Comparison of ENCODE assay signal across 9 cellular contexts in the genomic region with DNA sequence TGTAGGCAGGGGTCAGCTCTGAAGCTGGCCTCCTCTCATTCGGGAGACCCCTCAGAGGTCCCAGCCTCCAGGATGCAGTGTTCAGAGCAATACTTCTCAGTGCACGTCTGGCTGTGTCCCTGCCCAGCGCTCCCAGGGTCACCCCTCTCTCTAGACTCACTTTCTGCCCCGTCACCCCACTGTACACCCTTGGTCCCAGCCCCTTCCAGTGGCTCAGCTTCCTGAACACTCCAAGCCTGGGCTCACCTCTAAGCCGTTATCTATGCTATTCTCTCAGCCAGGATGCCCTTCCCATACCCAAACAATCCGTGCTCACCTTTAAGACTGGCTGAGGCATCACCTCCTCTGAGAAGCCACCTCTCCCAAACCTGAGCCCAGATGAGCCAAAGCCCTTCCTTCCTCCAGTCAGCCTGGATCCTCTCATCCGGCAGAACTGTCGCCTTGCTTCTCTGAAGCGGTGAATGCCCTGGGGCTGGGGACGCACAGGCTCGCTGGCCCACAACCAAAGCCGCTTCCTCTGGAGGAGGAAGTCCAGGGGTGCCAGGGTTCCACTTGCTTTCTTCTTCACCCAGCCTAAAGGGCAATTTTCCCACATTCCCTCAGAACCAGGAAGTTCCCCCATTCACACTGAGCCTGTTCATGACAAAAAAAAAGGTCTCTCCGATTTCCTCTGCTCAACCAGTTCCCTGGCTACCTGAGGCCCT. TPM values are rescaled to one million over a fixed set of nuclear protein-coding genes. Genes with fewer than 3 reads are reported as not detected.
DNase-seq lines count a peak whose midpoint lies in the region; ATAC-seq and TF ChIP-seq lines count a peak whose summit lies in the region.
"Had no signal": no experiment of that assay in that cellular context is flagged by ENCODE, and none has a peak within 500 bp of the region (broad histone marks: within the 10 kb centered on the region; RNA-seq: fewer than 3 reads in every experiment).

No MANE protein-coding gene starts in this region.

- ATAC-seq in naive thymus-derived CD4-positive, alpha-beta T cell: no peak
- ATAC-seq in sciatic nerve (no peak), HG02938 (IDR thresholded peaks at IDR 0.05; ENCODE audit: unreplicated experiment) (no peak)

- no peak for DNase-seq in AG04450 (ENCODE audit: low read depth, low spot score)
- DNase-seq in HT1080 (ENCODE audit: low read depth): peak; percentile 18
- no peak for DNase-seq in brain microvascular endothelial cell
- no peak for DNase-seq in naive thymus-derived CD4-positive, alpha-beta T cell
- DNase-seq in occipital lobe (lab: John Stamatoyannopoulos, UW): no peak
- no peak for DNase-seq in sciatic nerve (ENCODE audit: low spot score)
- no peak for DNase-seq in NCI-H446 (lab: John Stamatoyannopoulos, UW)
- DNase-seq: NCI-H82 had no signal

- no peaks in the 10 kb centered on the region for H3K9me3 Mint-ChIP-seq in naive thymus-derived CD4-positive, alpha-beta T cell

- in situ Hi-C loops in brain microvascular endothelial cell (cut with HindIII; ENCODE audit: low pct_ligation_motif_present, low sequenced_read_pairs): no loop called here

- H3K36me3 ChIP-seq in brain microvascular endothelial cell (replicated peaks): no peaks in the 10 kb centered on the region
- no peaks in the 10 kb centered on the region for H3K36me3 ChIP-seq in naive thymus-derived CD4-positive, alpha-beta T cell (ENCODE audit: control insufficient read depth in 2 of 3, insufficient read depth in 3 of 3, low read length in 3 of 3)

- intact Hi-C loops in naive thymus-derived CD4-positive, alpha-beta T cell (cut with micrococcal nuclease): loop anchor here (10.0 kb wide), 2 partner anchors 594 to 1044 kb away; a partner anchor contains a TSS
- intact Hi-C loops in sciatic nerve (cut with DNase I): loop anchor here (10.0 kb wide), 1 partner anchor 594 kb away; a partner anchor contains a TSS

- H3K27ac ChIP-seq in AG04450 (ENCODE audit: low read depth, low read length) (peak overlapping the region; percentile 77), brain microvascular endothelial cell (peak overlapping the region; percentile 51)
- H3K27ac ChIP-seq in naive thymus-derived CD4-positive, alpha-beta T cell (ENCODE audit: low read depth, low read length): no peak overlapping the region

- peak overlapping the region; percentile 43 to 95 (median 86) for H3K27ac Mint-ChIP-seq in naive thymus-derived CD4-positive, alpha-beta T cell

- peaks cover 36 to 50% (median 44%) of the 10 kb centered on the region in 7 donors for H3K4me1 Mint-ChIP-seq in naive thymus-derived CD4-positive, alpha-beta T cell

- POLR2A ChIA-PET in AG04450 (lab: Yijun Ruan, JAX): interaction anchor here (1.2 kb wide), 1 partner anchor 31 kb away, joined by 4 read pairs; no protein-coding TSS in a partner anchor
- POLR2A ChIA-PET in naive thymus-derived CD4-positive, alpha-beta T cell (lab: Charles Lee): interaction anchor here (1.0 kb wide), 1 partner anchor 9 kb away, joined by 5 read pairs; no protein-coding TSS in a partner anchor

- no peak for TF ChIP-seq CTCF in AG04450 (IDR thresholded peaks at IDR 0.05; ENCODE audit: low read depth, low read length)
- no peak for TF ChIP-seq CTCF in brain microvascular endothelial cell (IDR thresholded peaks at IDR 0.05; ENCODE audit: low read depth, low read length, missing control alignments)

- peak overlapping the region in 8 of 10 donors; percentile 5 to 73 (median 50) for H3K4me3 Mint-ChIP-seq in naive thymus-derived CD4-positive, alpha-beta T cell

- CTCF ChIA-PET in AG04450 (lab: Charles Lee): interaction anchor here (1.8 kb wide), 1 partner anchor 367 kb away, joined by 9 read pairs; no protein-coding TSS in a partner anchor
- CTCF ChIA-PET in naive thymus-derived CD4-positive, alpha-beta T cell (lab: Charles Lee): interaction anchor here (0.8 to 1.1 kb wide), 2 partner anchors 31 to 597 kb away, joined by 3 read pairs; no protein-coding TSS in a partner anchor

- H3K27me3 Mint-ChIP-seq in naive thymus-derived CD4-positive, alpha-beta T cell: no peaks in the 10 kb centered on the region

- H3K4me3 ChIP-seq in AG04450 (ENCODE audit: low read depth, low read length) (no peak overlapping the region), brain microvascular endothelial cell (ENCODE audit: low read depth, low read length) (no peak overlapping the region)
- H3K4me3 ChIP-seq in naive thymus-derived CD4-positive, alpha-beta T cell (ENCODE audit: low read length): no peak overlapping the region

- H3K9me3 ChIP-seq in AG04450 (ENCODE audit: control insufficient read depth, insufficient read depth, low read length): peaks cover 3% of the 10 kb centered on the region; the same call in 1 of the 2 replicates
- no peaks in the 10 kb centered on the region for H3K9me3 ChIP-seq in naive thymus-derived CD4-positive, alpha-beta T cell (ENCODE audit: control insufficient read depth in 2 of 3, low read length in 3 of 3)

- H3K4me1 ChIP-seq in naive thymus-derived CD4-positive, alpha-beta T cell (ENCODE audit: control insufficient read depth in 2 of 2, insufficient read depth in 2 of 2, low read length in 2 of 2): peaks cover 32 to 35% of the 10 kb centered on the region in 2 donors

- peaks cover 0 to 3% (median 0%) of the 10 kb centered on the region in 5 donors for H3K36me3 Mint-ChIP-seq in naive thymus-derived CD4-positive, alpha-beta T cell

- H3K27me3 ChIP-seq in AG04450 (ENCODE audit: control insufficient read depth, insufficient read depth, low read length) (no peaks in the 10 kb centered on the region), brain microvascular endothelial cell (replicated peaks) (no peaks in the 10 kb centered on the region)
- H3K27me3 ChIP-seq in naive thymus-derived CD4-positive, alpha-beta T cell (ENCODE audit: control insufficient read depth in 2 of 2, insufficient read depth in 2 of 2, low read length in 2 of 2): no peaks in the 10 kb centered on the region

RNA-seq across cellular contexts. Expression of a gene that starts 13.7 kb away (rescaled TPM):
- polyA plus RNA-seq in AG04450 (2011; rRNA removed): 6.3 and 8.1 TPM in 2 replicates
- 1.8 and 4.0 TPM in 2 replicates for polyA minus RNA-seq in AG04450 (2011; rRNA and poly(A)+ RNA removed)
- total RNA-seq in HT1080 (2014; rRNA removed; shearing (Covaris generic)): 2.1 and 4.4 TPM in 2 replicates
- 0.86 and 1.7 TPM in 2 replicates for polyA plus RNA-seq in HT1080 (2015; cell fraction: cytosol; rRNA removed)
- polyA plus RNA-seq in HT1080 (2015; cell fraction: nucleus; rRNA removed): 1.3 and 1.5 TPM in 2 replicates
- total RNA-seq in naive thymus-derived CD4-positive, alpha-beta T cell: 10 to 100 TPM in 1 of 5 experiments, 1 to 10 TPM in 3, under 1 TPM in 1; 0.53 to 36.0 (median 6.0) TPM
- polyA plus RNA-seq in naive thymus-derived CD4-positive, alpha-beta T cell: under 1 TPM; 0.35 to 0.94 TPM
- total RNA-seq in occipital lobe (34.5 TPM), sciatic nerve (186 TPM)

RNA-seq across cellular contexts. Expression of a gene that starts 30.0 kb away (rescaled TPM):
- polyA plus RNA-seq in AG04450 (2011; rRNA removed): 9.6 and 14.4 TPM in 2 replicates
- 3.2 and 3.6 TPM in 2 replicates for polyA minus RNA-seq in AG04450 (2011; rRNA and poly(A)+ RNA removed)
- total RNA-seq in HT1080 (2014; rRNA removed; shearing (Covaris generic)): 71.3 and 193 TPM in 2 replicates
- polyA plus RNA-seq in HT1080 (2015; cell fraction: cytosol; rRNA removed): 279 and 295 TPM in 2 replicates
- polyA plus RNA-seq in HT1080 (2015; cell fraction: nucleus; rRNA removed): 40.8 and 82.2 TPM in 2 replicates
- total RNA-seq in naive thymus-derived CD4-positive, alpha-beta T cell: 1 to 10 TPM in 3 of 5 experiments, not detected in 2; 2.5 to 7.9 (median 4.5) TPM
- not detected for polyA plus RNA-seq in naive thymus-derived CD4-positive, alpha-beta T cell
- not detected for total RNA-seq in occipital lobe
- 7.5 TPM for total RNA-seq in sciatic nerve
